21 cellular contexts compared by ENCODE assay signal in genomic region chr3:13080591-13080990, GRCh38. TPM values are rescaled to one million over a fixed set of nuclear protein-coding genes. Genes with fewer than 3 reads are reported as not detected.
DNase-seq lines count a peak whose midpoint lies in the region; ATAC-seq and TF ChIP-seq lines count a peak whose summit lies in the region.
"Had no signal": no experiment of that assay in that cellular context is flagged by ENCODE, and none has a peak within 500 bp of the region (broad histone marks: within the 10 kb centered on the region; RNA-seq: fewer than 3 reads in every experiment).

No MANE protein-coding gene starts in this region.

- H3K27ac Mint-ChIP-seq in activated naive CD4-positive, alpha-beta T cell treated with anti-CD3 and anti-CD28 coated beads, Interleukin-2, amount 50 U/mL, for 72 hours, result no peak overlapping the region
- H3K27ac Mint-ChIP-seq: activated naive CD4-positive, alpha-beta T cell treated with anti-CD3 and anti-CD28 coated beads, Interleukin-2, amount 50 U/mL, for 24 hours; activated T-cell treated with anti-CD3 and anti-CD28 coated beads, Interleukin-2, amount 50 U/mL, for 24 hours; naive thymus-derived CD8-positive, alpha-beta T cell had no signal

- ATAC-seq in left ventricle myocardium superior, result peak; percentile 55
- ATAC-seq in activated naive CD4-positive, alpha-beta T cell treated with anti-CD3 and anti-CD28 coated beads, Interleukin-2, amount 50 U/mL, for 72 hours, result no peak
- no peak for ATAC-seq in GM19023 (IDR thresholded peaks at IDR 0.05; ENCODE audit: unreplicated experiment)
- ATAC-seq: HepG2; naive thymus-derived CD8-positive, alpha-beta T cell had no signal

- peaks cover 0 to 56% (median 36%) of the 10 kb centered on the region in 4 donors for H3K4me1 ChIP-seq in tibial artery
- H3K4me1 ChIP-seq: breast epithelium had no signal

- intact Hi-C loops in left ventricle myocardium superior (cut with micrococcal nuclease), result no loop called here
- intact Hi-C loops in tibial artery (cut with DNase I; ENCODE audit: low total_unique reads), result no loop called here

- no peaks in the 10 kb centered on the region for H3K9me3 ChIP-seq in tibial artery
- H3K9me3 ChIP-seq: breast epithelium, testis had no signal

- no peaks in the 10 kb centered on the region for H3K27me3 ChIP-seq in tibial artery
- H3K27me3 ChIP-seq: testis had no signal

- peak overlapping the region; percentile 68 to 74 for H3K27ac ChIP-seq in tibial artery
- H3K27ac ChIP-seq: 22Rv1, breast epithelium, C4-2B, testis, VCaP had no signal

- DNase-seq in NCI-H1092 treated with DMSO at 0.1 percent for 48 hours (lab: John Stamatoyannopoulos, UW) (peak; percentile 14), NCI-H1092 (lab: John Stamatoyannopoulos, UW) (no peak), astrocyte of the hippocampus (ENCODE audit: low read depth, low spot score) (peak; percentile 46), left ventricle myocardium superior (peak; percentile 83), tibial artery (peak; percentile 86 to 94), activated gamma-delta T cell (lab: John Stamatoyannopoulos, UW) (no peak)
- no peak for DNase-seq in activated naive CD4-positive, alpha-beta T cell treated with anti-CD3 and anti-CD28 coated beads, Interleukin-2, amount 50 U/mL, for 72 hours (ENCODE audit: low spot score in 2 of 2)
- DNase-seq: activated CD4-positive, alpha-beta T cell treated with anti-CD3 and anti-CD28 coated beads, Interleukin-2, amount 50 U/mL, for 48 hours; activated T-cell treated with anti-CD3 and anti-CD28 coated beads, Interleukin-2, amount 50 U/mL, for 24 hours; mammary epithelial cell; naive thymus-derived CD8-positive, alpha-beta T cell; NCI-H2029; NCI-H446; testis had no signal

- no peak overlapping the region for H3K4me3 ChIP-seq in tibial artery
- H3K4me3 ChIP-seq: breast epithelium, testis had no signal

- no peaks in the 10 kb centered on the region for H3K36me3 Mint-ChIP-seq in activated naive CD4-positive, alpha-beta T cell treated with anti-CD3 and anti-CD28 coated beads, Interleukin-2, amount 50 U/mL, for 72 hours
- H3K36me3 Mint-ChIP-seq: activated naive CD4-positive, alpha-beta T cell treated with anti-CD3 and anti-CD28 coated beads, Interleukin-2, amount 50 U/mL, for 24 hours; naive thymus-derived CD8-positive, alpha-beta T cell had no signal

- H3K36me3 ChIP-seq in tibial artery, result no peaks in the 10 kb centered on the region
- H3K36me3 ChIP-seq: breast epithelium had no signal

- H3K9me3 Mint-ChIP-seq in activated naive CD4-positive, alpha-beta T cell treated with anti-CD3 and anti-CD28 coated beads, Interleukin-2, amount 50 U/mL, for 72 hours, result no peaks in the 10 kb centered on the region
- H3K9me3 Mint-ChIP-seq: activated naive CD4-positive, alpha-beta T cell treated with anti-CD3 and anti-CD28 coated beads, Interleukin-2, amount 50 U/mL, for 24 hours; activated T-cell treated with anti-CD3 and anti-CD28 coated beads, Interleukin-2, amount 50 U/mL, for 24 hours; naive thymus-derived CD8-positive, alpha-beta T cell had no signal

- TF ChIP-seq CTCF in tibial artery (IDR thresholded peaks at IDR 0.05), result no peak

RNA-seq across cellular contexts. Expression of gene IQSEC1, which starts 7.4 kb away (rescaled TPM):
- total RNA-seq in left ventricle myocardium superior, result 95.1 TPM
- total RNA-seq in activated naive CD4-positive, alpha-beta T cell treated with anti-CD3 and anti-CD28 coated beads, Interleukin-2, amount 50 U/mL, for 72 hours, result 10 to 100 TPM; 25.0 to 37.1 TPM

Comparison
In these comparisons a context has a peak if more than half of its experiments do, and no peak if none do; other contexts are left out.
1. DNase-seq: peak in NCI-H1092 treated with DMSO at 0.1 percent for 48 hours (single experiment), astrocyte of the hippocampus (single experiment), left ventricle myocardium superior (single experiment) and tibial artery (2 of 2); none in NCI-H1092 (single experiment), activated naive CD4-positive, alpha-beta T cell treated with anti-CD3 and anti-CD28 coated beads, Interleukin-2, amount 50 U/mL, for 72 hours (0 of 2) and activated gamma-delta T cell (single experiment).